In the genomic region with DNA sequence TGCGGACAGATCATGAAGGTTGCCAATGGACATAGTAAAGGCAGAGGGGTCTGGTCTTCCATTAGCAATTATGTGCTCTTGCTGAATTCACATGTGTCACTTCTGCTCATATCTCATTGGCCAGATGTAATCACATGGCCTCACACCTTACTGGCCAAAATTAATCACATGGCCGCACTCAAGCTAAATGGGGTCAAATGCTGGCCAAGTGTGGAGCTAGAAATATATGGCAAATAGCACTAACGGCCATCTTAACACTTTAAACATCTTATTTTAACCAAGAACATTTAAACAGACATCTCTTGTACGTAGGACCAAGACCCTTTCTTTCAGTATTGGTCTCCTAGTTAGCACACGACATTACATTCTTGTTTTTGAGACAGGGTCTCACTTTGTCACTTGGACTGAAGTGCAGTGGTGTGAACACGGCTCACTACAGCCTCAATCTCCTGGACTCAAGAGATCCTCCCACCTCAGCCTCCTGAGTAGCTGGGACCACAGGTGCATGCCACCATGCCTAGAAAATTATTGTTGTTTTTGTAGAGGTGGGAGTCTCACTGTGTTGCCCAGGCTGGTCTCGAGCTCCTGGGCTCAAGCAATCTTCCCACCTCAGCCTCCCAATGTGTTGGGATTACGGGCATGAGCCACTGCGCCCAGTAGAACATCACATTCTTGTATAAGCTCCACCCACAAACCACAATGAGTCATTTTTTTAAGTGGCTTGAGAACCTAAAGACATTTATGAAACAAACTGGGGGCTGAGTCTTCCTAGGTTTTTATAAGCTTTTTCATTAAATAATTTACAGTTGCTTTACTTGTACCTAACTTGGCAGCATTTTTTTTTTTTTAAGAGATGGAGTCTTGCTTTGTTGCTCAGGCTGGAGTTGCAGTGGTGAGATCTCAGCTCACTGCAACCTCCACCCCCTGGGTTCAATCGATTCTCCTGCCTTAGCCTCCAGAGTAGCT, we compare ENCODE assay signal across 10 cellular contexts. TPM values are rescaled to one million over a fixed set of nuclear protein-coding genes. Genes with fewer than 3 reads are reported as not detected.
DNase-seq lines count a peak whose midpoint lies in the region; ATAC-seq and TF ChIP-seq lines count a peak whose summit lies in the region.
"Had no signal": no experiment of that assay in that cellular context is flagged by ENCODE, and none has a peak within 500 bp of the region (broad histone marks: within the 10 kb centered on the region; RNA-seq: fewer than 3 reads in every experiment).

No MANE protein-coding gene starts in this region.

- in situ Hi-C loops in KBM-7 (cut with MboI; ENCODE audit: low pct_unique_long_range_greater_than_20kb, low sequenced_read_pairs), result no loop called here

- CTCF ChIA-PET in CD4-positive, alpha-beta T cell (lab: Charles Lee), result interaction anchor here (0.9 kb wide), 1 partner anchor 42 kb away, joined by 3 read pairs; no protein-coding TSS in a partner anchor
- CTCF ChIA-PET in activated B cell treated with CpG ODN at 0.5 μM for 24 hours (lab: Charles Lee), result no interaction called here

- H3K27ac ChIP-seq in CD4-positive, alpha-beta T cell (ENCODE audit: low read depth, low read length), result no peak overlapping the region
- H3K27ac ChIP-seq: esophagus squamous epithelium, vagina had no signal

- H3K36me3 ChIP-seq in kidney epithelial cell (ENCODE audit: control insufficient read depth, insufficient read depth, low read length), result no peaks in the 10 kb centered on the region
- H3K36me3 ChIP-seq: esophagus squamous epithelium, vagina had no signal

- intact Hi-C loops in CD4-positive, alpha-beta T cell (cut with DNase I, micrococcal nuclease), result no loop called here
- intact Hi-C loops in activated B cell treated with CpG ODN at 0.5 μM for 24 hours (cut with micrococcal nuclease) (no loop called here), left colon (cut with DNase I, micrococcal nuclease) (no loop called here)

- TF ChIP-seq CTCF in CD4-positive, alpha-beta T cell (IDR thresholded peaks at IDR 0.05), result no peak
- TF ChIP-seq CTCF in activated B cell treated with CpG ODN at 0.5 μM for 24 hours (IDR thresholded peaks at IDR 0.05), result no peak
- no peak for TF ChIP-seq CTCF in kidney epithelial cell (IDR thresholded peaks at IDR 0.05; ENCODE audit: insufficient read depth, low read length, poor library complexity, severe bottlenecking)
- TF ChIP-seq CTCF in GM20000 (IDR thresholded peaks at IDR 0.05; ENCODE audit: extremely low read depth, missing control alignments), result no peak

- H3K27me3 ChIP-seq in CD4-positive, alpha-beta T cell (ENCODE audit: control insufficient read depth, insufficient read depth, low read length), result no peaks in the 10 kb centered on the region
- no peaks in the 10 kb centered on the region for H3K27me3 ChIP-seq in kidney epithelial cell (ENCODE audit: control insufficient read depth, insufficient read depth, low read length)
- H3K27me3 ChIP-seq: esophagus squamous epithelium, vagina had no signal

- H3K27ac Mint-ChIP-seq in CD4-positive, alpha-beta T cell, result no peak overlapping the region
- peak overlapping the region; percentile 15 for H3K27ac Mint-ChIP-seq in activated B cell treated with CpG ODN at 0.5 μM for 24 hours

- no peak overlapping the region for H3K4me3 ChIP-seq in kidney epithelial cell (ENCODE audit: low read depth, low read length)
- H3K4me3 ChIP-seq: esophagus squamous epithelium, vagina had no signal

- peaks cover 17% of the 10 kb centered on the region for H3K36me3 Mint-ChIP-seq in CD4-positive, alpha-beta T cell (ENCODE audit: low read depth)
- peaks cover 3% of the 10 kb centered on the region for H3K36me3 Mint-ChIP-seq in activated B cell treated with CpG ODN at 0.5 μM for 24 hours (ENCODE audit: low read depth)

- ATAC-seq in CD4-positive, alpha-beta T cell (ENCODE audit: poor library complexity), result no peak
- ATAC-seq in activated B cell treated with CpG ODN at 0.5 μM for 24 hours (ENCODE audit: low read depth) (no peak), left colon (no peak), GM19395 (IDR thresholded peaks at IDR 0.05; ENCODE audit: unreplicated experiment) (no peak)

- peak overlapping the region; percentile 80 for H3K4me3 Mint-ChIP-seq in CD4-positive, alpha-beta T cell
- H3K4me3 Mint-ChIP-seq in activated B cell treated with CpG ODN at 0.5 μM for 24 hours, result peak overlapping the region; percentile 32

- no peaks in the 10 kb centered on the region for H3K9me3 ChIP-seq in CD4-positive, alpha-beta T cell (ENCODE audit: control insufficient read depth, low read length)
- H3K9me3 ChIP-seq: esophagus squamous epithelium, vagina had no signal

- no peak for DNase-seq in CD4-positive, alpha-beta T cell
- DNase-seq in KBM-7, result peak; percentile 64
- DNase-seq in activated B cell treated with CpG ODN at 0.5 μM for 24 hours, result no peak
- peak; percentile 80 for DNase-seq in kidney epithelial cell (ENCODE audit: low read depth)
- DNase-seq in DMS 273 treated with DMSO at 0.1 percent for 48 hours (lab: John Stamatoyannopoulos, UW), result no peak
- DNase-seq in GM20000 (ENCODE audit: low spot score), result no peak
- no peak for DNase-seq in left colon
- DNase-seq: esophagus squamous epithelium had no signal

- POLR2A ChIA-PET in CD4-positive, alpha-beta T cell (lab: Charles Lee), result interaction anchor here (0.9 to 2.5 kb wide), 4 partner anchors 21 to 35 kb away, joined by 3 to 11 read pairs (median 5); a partner anchor contains a TSS
- POLR2A ChIA-PET in activated B cell treated with CpG ODN at 0.5 μM for 24 hours (lab: Charles Lee), result interaction anchor here (0.7 to 2.9 kb wide), 11 partner anchors 20 to 656 kb away, joined by 3 to 20 read pairs (median 5); a partner anchor contains a TSS

- H3K9me3 Mint-ChIP-seq in CD4-positive, alpha-beta T cell, result no peaks in the 10 kb centered on the region
- H3K9me3 Mint-ChIP-seq in activated B cell treated with CpG ODN at 0.5 μM for 24 hours, result peaks cover 2% of the 10 kb centered on the region

- H3K4me1 Mint-ChIP-seq in CD4-positive, alpha-beta T cell (ENCODE audit: low read depth), result peaks cover 33% of the 10 kb centered on the region
- peaks cover 68% of the 10 kb centered on the region for H3K4me1 Mint-ChIP-seq in activated B cell treated with CpG ODN at 0.5 μM for 24 hours

- H3K27me3 Mint-ChIP-seq in CD4-positive, alpha-beta T cell, result no peaks in the 10 kb centered on the region
- no peaks in the 10 kb centered on the region for H3K27me3 Mint-ChIP-seq in activated B cell treated with CpG ODN at 0.5 μM for 24 hours

RNA-seq across cellular contexts. Expression of a gene that starts 2.9 kb away (rescaled TPM):
- total RNA-seq in CD4-positive, alpha-beta T cell, result 100 to 1,000 TPM; 127 to 134 TPM
- total RNA-seq in activated B cell treated with CpG ODN at 0.5 μM for 24 hours, result 103 and 107 TPM in 2 replicates
- total RNA-seq in kidney epithelial cell, result 47.9 and 71.1 TPM in 2 replicates
- 10 to 100 TPM; 95.3 to 95.5 TPM for total RNA-seq in left colon

RNA-seq across cellular contexts. Expression of a gene that starts 19.4 kb away (rescaled TPM):
- 10 to 100 TPM; 96.1 to 98.1 TPM for total RNA-seq in CD4-positive, alpha-beta T cell
- total RNA-seq in activated B cell treated with CpG ODN at 0.5 μM for 24 hours (174 and 205 TPM in 2 replicates), kidney epithelial cell (69.3 and 78.2 TPM in 2 replicates), left colon (10 to 100 TPM; 62.3 to 76.7 TPM)

RNA-seq across cellular contexts. Expression of a gene that starts 29.1 kb away (rescaled TPM):
- total RNA-seq in CD4-positive, alpha-beta T cell, result 10 to 100 TPM; 15.1 to 15.8 TPM
- 21.3 and 28.7 TPM in 2 replicates for total RNA-seq in activated B cell treated with CpG ODN at 0.5 μM for 24 hours
- total RNA-seq in kidney epithelial cell, result 23.2 and 34.6 TPM in 2 replicates
- 10 to 100 TPM; 30.3 to 43.3 TPM for total RNA-seq in left colon

RNA-seq across cellular contexts. Expression of a gene that starts 29.5 kb away (rescaled TPM):
- 10 to 100 TPM; 35.5 to 35.8 TPM for total RNA-seq in CD4-positive, alpha-beta T cell
- total RNA-seq in activated B cell treated with CpG ODN at 0.5 μM for 24 hours, result 51.1 and 57.0 TPM in 2 replicates
- 17.4 and 28.1 TPM in 2 replicates for total RNA-seq in kidney epithelial cell
- total RNA-seq in left colon, result 10 to 100 TPM; 32.8 to 36.4 TPM

RNA-seq across cellular contexts. Expression of a gene that starts 29.9 kb away (rescaled TPM):
- total RNA-seq in CD4-positive, alpha-beta T cell, result 10 to 100 TPM; 67.2 to 67.8 TPM
- total RNA-seq in activated B cell treated with CpG ODN at 0.5 μM for 24 hours, result 70.1 and 88.8 TPM in 2 replicates
- total RNA-seq in kidney epithelial cell, result 31.6 and 34.5 TPM in 2 replicates
- 10 to 100 TPM; 52.6 to 52.8 TPM for total RNA-seq in left colon

Comparison
In these comparisons a context has a peak if more than half of its experiments do, and no peak if none do; other contexts are left out.
1. DNase-seq: peak in KBM-7 (single experiment) and kidney epithelial cell (single experiment); none in CD4-positive, alpha-beta T cell (0 of 10), activated B cell treated with CpG ODN at 0.5 μM for 24 hours (single experiment), DMS 273 treated with DMSO at 0.1 percent for 48 hours (single experiment), GM20000 (single experiment) and left colon (0 of 2).